12 cellular contexts compared by ENCODE assay signal in genomic region chr12:132486576-132486975, GRCh38.
"Had no signal": no experiment of that assay in that cellular context is flagged by ENCODE, and none has a peak within 500 bp of the region (broad histone marks: within the 10 kb centered on the region; RNA-seq: fewer than 3 reads in every experiment).

No MANE protein-coding gene starts in this region.

- H3K4me3 Mint-ChIP-seq: activated CD4-positive, alpha-beta memory T cell treated with anti-CD3 and anti-CD28 coated beads, Interleukin-2, amount 10 ng/mL, durations not matched to agents 7 days and 5 days; activated CD4-positive, alpha-beta T cell treated with anti-CD3 and anti-CD28 coated beads for 36 hours had no signal

- DNase-seq: activated CD4-positive, alpha-beta memory T cell treated with anti-CD3 and anti-CD28 coated beads, Interleukin-2, amount 10 ng/mL, durations not matched to agents 7 days and 5 days; activated CD4-positive, alpha-beta T cell treated with anti-CD3 and anti-CD28 coated beads for 36 hours; activated T-cell treated with anti-CD3 and anti-CD28 coated beads, Interleukin-2, amount 50 U/mL, for 48 hours; effector CD4-positive, alpha-beta T cell; midbrain; stimulated activated CD4-positive, alpha-beta T cell treated with anti-CD3 and anti-CD28 coated beads, Interleukin-2, amount 100 ng/mL, for 48 hours; stimulated activated naive CD8-positive, alpha-beta T cell treated with anti-CD3 and anti-CD28 coated beads, Interleukin-15, amount 100 ng/mL, for 72 hours; testis; upper lobe of right lung had no signal

- H3K9me3 ChIP-seq: ascending aorta, heart right ventricle, testis, upper lobe of right lung had no signal

- H3K27ac Mint-ChIP-seq: activated CD4-positive, alpha-beta T cell treated with anti-CD3 and anti-CD28 coated beads for 36 hours had no signal

- H3K9me3 Mint-ChIP-seq: activated CD4-positive, alpha-beta memory T cell treated with anti-CD3 and anti-CD28 coated beads, Interleukin-2, amount 10 ng/mL, durations not matched to agents 7 days and 5 days had no signal

- H3K4me3 ChIP-seq: ascending aorta, heart right ventricle, testis, upper lobe of right lung had no signal

- H3K27ac ChIP-seq: ascending aorta, heart right ventricle, testis, upper lobe of right lung, VCaP had no signal

- H3K36me3 ChIP-seq: ascending aorta, heart right ventricle, upper lobe of right lung had no signal

- H3K27me3 Mint-ChIP-seq: activated CD4-positive, alpha-beta memory T cell treated with anti-CD3 and anti-CD28 coated beads, Interleukin-2, amount 10 ng/mL, durations not matched to agents 7 days and 5 days; activated CD4-positive, alpha-beta T cell treated with anti-CD3 and anti-CD28 coated beads for 36 hours; stimulated activated naive CD8-positive, alpha-beta T cell treated with anti-CD3 and anti-CD28 coated beads, Interleukin-15, amount 100 ng/mL, for 72 hours had no signal

- H3K27me3 ChIP-seq: ascending aorta, testis, upper lobe of right lung had no signal

- ATAC-seq: activated CD4-positive, alpha-beta T cell treated with anti-CD3 and anti-CD28 coated beads for 36 hours; heart right ventricle; stimulated activated naive CD8-positive, alpha-beta T cell treated with anti-CD3 and anti-CD28 coated beads, Interleukin-15, amount 100 ng/mL, for 72 hours; upper lobe of right lung had no signal
